Comparison of ENCODE assay signal across 8 cellular contexts in genomic region chr1:27145934-27146354, GRCh38. TPM values are rescaled to one million over a fixed set of nuclear protein-coding genes. Genes with fewer than 3 reads are reported as not detected.
A peak's percentile ranks its signal among the peaks of the same experiment; 100 is the strongest.
DNase-seq lines count a peak whose midpoint lies in the region; ATAC-seq and TF ChIP-seq lines count a peak whose summit lies in the region.

No MANE protein-coding gene starts in this region.

- H3K36me3 ChIP-seq in neural progenitor cell = no peaks in the 10 kb centered on the region

- POLR2A ChIA-PET in AG04449 (lab: Yijun Ruan, JAX) = interaction anchor here (1.3 to 4.9 kb wide), 2 partner anchors 9 to 34 kb away, joined by 6 to 55 read pairs; partner anchors contain the start of gene SLC9A1

- peaks cover 7% of the 10 kb centered on the region for H3K36me3 Mint-ChIP-seq in neural progenitor cell
- no peaks in the 10 kb centered on the region for H3K36me3 Mint-ChIP-seq in activated T-helper 17 cell treated with anti-CD3 and anti-CD28 coated beads, Interleukin-2, amount 50 U/mL, for 72 hours (ENCODE audit: low read depth)
- peaks cover 18% of the 10 kb centered on the region for H3K36me3 Mint-ChIP-seq in activated T-cell treated with anti-CD3 and anti-CD28 coated beads, Interleukin-2, amount 50 U/mL, for 24 hours (ENCODE audit: low read depth)

- no peak overlapping the region for H3K9ac ChIP-seq in neural progenitor cell

- no peaks in the 10 kb centered on the region for H3K27me3 ChIP-seq in neural progenitor cell

- no peaks in the 10 kb centered on the region for H3K9me3 Mint-ChIP-seq in neural progenitor cell
- no peaks in the 10 kb centered on the region for H3K9me3 Mint-ChIP-seq in activated T-helper 17 cell treated with anti-CD3 and anti-CD28 coated beads, Interleukin-2, amount 50 U/mL, for 72 hours
- no peaks in the 10 kb centered on the region for H3K9me3 Mint-ChIP-seq in activated T-cell treated with anti-CD3 and anti-CD28 coated beads, Interleukin-2, amount 50 U/mL, for 24 hours

- TF ChIP-seq CTCF in AG04449 (IDR thresholded peaks at IDR 0.05; ENCODE audit: insufficient read depth, low read length, missing control alignments) = no peak
- no peak for TF ChIP-seq CTCF in epithelial cell of esophagus (IDR thresholded peaks at IDR 0.05; ENCODE audit: insufficient read depth, low read depth, low read length, missing control alignments)
- no peak for TF ChIP-seq CTCF in neural progenitor cell (IDR thresholded peaks at IDR 0.05)

- peak overlapping the region; percentile 68 for H3K27ac Mint-ChIP-seq in neural progenitor cell
- no peak overlapping the region for H3K27ac Mint-ChIP-seq in activated T-helper 17 cell treated with anti-CD3 and anti-CD28 coated beads, Interleukin-2, amount 50 U/mL, for 72 hours
- H3K27ac Mint-ChIP-seq in activated T-cell treated with anti-CD3 and anti-CD28 coated beads, Interleukin-2, amount 50 U/mL, for 24 hours = no peak overlapping the region

- no peaks in the 10 kb centered on the region for H3F3A ChIP-seq in neural progenitor cell (ENCODE audit: low read depth)

- H3K4me1 Mint-ChIP-seq in neural progenitor cell = peaks cover 49% of the 10 kb centered on the region
- peaks cover 26% of the 10 kb centered on the region for H3K4me1 Mint-ChIP-seq in activated T-helper 17 cell treated with anti-CD3 and anti-CD28 coated beads, Interleukin-2, amount 50 U/mL, for 72 hours
- H3K4me1 Mint-ChIP-seq in activated T-cell treated with anti-CD3 and anti-CD28 coated beads, Interleukin-2, amount 50 U/mL, for 24 hours (ENCODE audit: low read depth) = peaks cover 68% of the 10 kb centered on the region

- no peaks in the 10 kb centered on the region for H3K9me3 ChIP-seq in neural progenitor cell (ENCODE audit: low read depth)

- H3K4me3 Mint-ChIP-seq in neural progenitor cell = no peak overlapping the region
- H3K4me3 Mint-ChIP-seq in activated T-helper 17 cell treated with anti-CD3 and anti-CD28 coated beads, Interleukin-2, amount 50 U/mL, for 72 hours = no peak overlapping the region
- H3K4me3 Mint-ChIP-seq in activated T-cell treated with anti-CD3 and anti-CD28 coated beads, Interleukin-2, amount 50 U/mL, for 24 hours = no peak overlapping the region

- no peak overlapping the region for H3K27ac ChIP-seq in neural progenitor cell

- peaks cover 21% of the 10 kb centered on the region for H4K20me1 ChIP-seq in neural progenitor cell (ENCODE audit: low read depth)

- H3K79me2 ChIP-seq in neural progenitor cell (ENCODE audit: low read depth) = peaks cover 31% of the 10 kb centered on the region

- no peak for ATAC-seq in activated T-helper 17 cell treated with anti-CD3 and anti-CD28 coated beads, Interleukin-2, amount 50 U/mL, for 72 hours (replicated peaks)

- H3K4me1 ChIP-seq in neural progenitor cell = peaks cover 7% of the 10 kb centered on the region

- DNase-seq in AG04449 (ENCODE audit: low read depth, low spot score) (peak; percentile 61), M059J (ENCODE audit: low read depth) (peak; percentile 93), epithelial cell of esophagus (ENCODE audit: low read depth) (peak; percentile 91), neural progenitor cell (ENCODE audit: low spot score) (no peak), activated gamma-delta T cell treated with Interleukin-2 at 50 U/mL for 16 hours (no peak), NCI-H1092 treated with DMSO at 0.1 percent for 48 hours (lab: John Stamatoyannopoulos, UW) (no peak)
- DNase-seq in activated T-cell treated with anti-CD3 and anti-CD28 coated beads, Interleukin-2, amount 50 U/mL, for 24 hours = no peak

- H2AFZ ChIP-seq in neural progenitor cell (replicated peaks) = no peak overlapping the region

- no peak overlapping the region for H3K4me2 ChIP-seq in neural progenitor cell

- peaks cover 4% of the 10 kb centered on the region for H3K27me3 Mint-ChIP-seq in neural progenitor cell (ENCODE audit: insufficient read depth, low read depth)
- H3K27me3 Mint-ChIP-seq in activated T-helper 17 cell treated with anti-CD3 and anti-CD28 coated beads, Interleukin-2, amount 50 U/mL, for 72 hours = no peaks in the 10 kb centered on the region
- H3K27me3 Mint-ChIP-seq in activated T-cell treated with anti-CD3 and anti-CD28 coated beads, Interleukin-2, amount 50 U/mL, for 24 hours = no peaks in the 10 kb centered on the region

- H3K4me3 ChIP-seq in AG04449 (ENCODE audit: low read depth, low read length) (no peak overlapping the region), epithelial cell of esophagus (ENCODE audit: low read length) (no peak overlapping the region), neural progenitor cell (no peak overlapping the region)

- CTCF ChIA-PET in AG04449 (lab: Yijun Ruan, JAX) = interaction anchor here (0.6 to 2.2 kb wide), 8 partner anchors 8 to 151 kb away, joined by 3 to 25 read pairs (median 6); partner anchors contain the start of gene SLC9A1

RNA-seq across cellular contexts. Expression of gene SLC9A1, which starts 9.0 kb away (rescaled TPM):
- 10.0 and 24.1 TPM in 2 replicates for total RNA-seq in M059J (2014; rRNA removed; shearing (Covaris generic))
- 1.8 and 5.7 TPM in 2 replicates for total RNA-seq in neural progenitor cell (ENCODE audit: low replicate concordance)
- total RNA-seq in activated T-helper 17 cell treated with anti-CD3 and anti-CD28 coated beads, Interleukin-2, amount 50 U/mL, for 72 hours = 10 to 100 TPM; 15.3 to 20.6 TPM

Comparison
In these comparisons a context has a peak if more than half of its experiments do, and no peak if none do; other contexts are left out.
1. DNase-seq: peak in AG04449 (single experiment), M059J (single experiment) and epithelial cell of esophagus (single experiment); none in neural progenitor cell (single experiment), activated gamma-delta T cell treated with Interleukin-2 at 50 U/mL for 16 hours (single experiment), activated T-cell treated with anti-CD3 and anti-CD28 coated beads, Interleukin-2, amount 50 U/mL, for 24 hours (single experiment) and NCI-H1092 treated with DMSO at 0.1 percent for 48 hours (single experiment).